Comparison of ENCODE assay signal across 11 cellular contexts in the genomic region with DNA sequence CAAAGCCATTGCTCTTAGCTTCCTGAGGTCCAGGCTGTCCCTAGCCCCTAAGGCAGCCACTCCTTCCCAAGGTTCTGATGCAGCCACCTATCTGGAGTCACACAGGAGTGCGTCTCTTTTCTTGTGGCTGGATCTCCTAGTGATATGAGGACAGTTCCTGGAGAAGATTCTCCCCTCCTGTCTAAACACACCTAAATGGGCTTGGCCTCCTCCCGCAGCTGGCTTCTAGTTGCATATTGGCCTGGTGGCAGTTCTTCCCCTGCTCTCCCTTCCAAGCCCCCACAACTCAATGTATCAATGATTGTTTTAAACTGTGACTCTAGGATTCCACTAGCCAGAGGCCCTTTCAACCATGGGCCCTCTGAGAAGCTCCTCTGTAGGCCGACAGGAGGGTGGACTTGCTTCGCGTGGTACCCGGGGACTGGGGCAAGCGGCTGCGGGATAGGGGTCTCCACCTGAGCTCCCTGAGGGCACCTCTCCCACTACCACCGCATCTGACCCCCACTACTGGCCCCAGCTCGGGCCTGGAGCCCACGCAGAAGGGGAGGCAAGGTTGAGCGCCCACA. TPM values are rescaled to one million over a fixed set of nuclear protein-coding genes. Genes with fewer than 3 reads are reported as not detected.
DNase-seq lines count a peak whose midpoint lies in the region; ATAC-seq, FAIRE-seq and TF ChIP-seq lines count a peak whose summit lies in the region.
"Had no signal": no experiment of that assay in that cellular context is flagged by ENCODE, and none has a peak within 500 bp of the region (broad histone marks: within the 10 kb centered on the region; RNA-seq: fewer than 3 reads in every experiment).

No MANE protein-coding gene starts in this region.

- CTCF ChIA-PET in SK-N-SH (lab: Yijun Ruan, JAX): no interaction called here
- CTCF ChIA-PET in H1 (lab: Charles Lee; ENCODE audit: partially characterized antibody): interaction anchor here (0.6 to 2.1 kb wide), 6 partner anchors 10 to 480 kb away, joined by 3 to 9 read pairs (median 4); no protein-coding TSS in a partner anchor

- peaks cover 8% of the 10 kb centered on the region; the same call in 1 of the 2 replicates for H3K23me2 ChIP-seq in H1 (ENCODE audit: low read depth, low read length)

- H2AFZ ChIP-seq in SK-N-SH (ENCODE audit: low read depth) (no peak overlapping the region), H1 (ENCODE audit: low read length) (no peak overlapping the region)

- H3K4ac ChIP-seq in H1 (replicated peaks; ENCODE audit: insufficient read length, low read depth, low read length): no peak overlapping the region

- no peak overlapping the region for H2AK5ac ChIP-seq in H1 (ENCODE audit: low read depth, low read length)

- H3K4me2 ChIP-seq in SK-N-SH: peak overlapping the region; percentile 97; the same call in 1 of the 2 replicates
- H3K4me2 ChIP-seq in H1 (ENCODE audit: insufficient read depth in 1 of 2, low read depth in 2 of 2, low read length in 2 of 2): peak overlapping the region; percentile 96 to 97

- H3K4me3 ChIP-seq in SK-N-SH (ENCODE audit: low read depth in 2 of 2, low read length in 1 of 2): no peak overlapping the region
- H3K4me3 ChIP-seq in H1 (ENCODE audit: extremely low read depth in 1 of 4, insufficient read depth in 2 of 4, low read depth in 3 of 4, low read length in 4 of 4): peak overlapping the region in 3 of 4 experiments; percentile 64 to 67 (median 66); a peak in 2 of 8 replicates

- no peak overlapping the region for H2BK15ac ChIP-seq in H1 (ENCODE audit: low read length)

- H3K4me1 ChIP-seq in SK-N-SH (ENCODE audit: control insufficient read depth in 1 of 2, insufficient read depth in 2 of 2, low read depth in 1 of 2, low read length in 1 of 2): peaks cover 0 to 14% of the 10 kb centered on the region in 2 experiments; a peak in 1 of 4 replicates
- H3K4me1 ChIP-seq in H1 (replicated peaks in 1 of 4; ENCODE audit: control insufficient read depth in 3 of 4, insufficient read depth in 4 of 4, low read length in 3 of 4): peaks cover 0 to 5% (median 2%) of the 10 kb centered on the region in 4 experiments; a peak in 4 of 7 replicates

- H3K4me3 Mint-ChIP-seq in nephron: peak overlapping the region; percentile 32 to 78 (median 78)
- H3K4me3 Mint-ChIP-seq in activated naive CD8-positive, alpha-beta T cell treated with anti-CD3 and anti-CD28 coated beads, Interleukin-2, amount 50 U/mL, for 24 hours: no peak overlapping the region
- H3K4me3 Mint-ChIP-seq: T-helper 2 cell treated with Interferon-gamma antibody and Interleukin-4, amounts not matched to agents 5 μg/mL and 100 μg/mL, for 36 hours had no signal

- H3K14ac ChIP-seq in H1 (ENCODE audit: insufficient read length): no peak overlapping the region

- no peaks in the 10 kb centered on the region for H3K9me2 ChIP-seq in SK-N-SH

- H3K27me3 Mint-ChIP-seq in nephron (ENCODE audit: low read depth): peaks cover 74% of the 10 kb centered on the region
- H3K27me3 Mint-ChIP-seq in activated naive CD8-positive, alpha-beta T cell treated with anti-CD3 and anti-CD28 coated beads, Interleukin-2, amount 50 U/mL, for 24 hours: peaks cover 39% of the 10 kb centered on the region

- H3K4me1 Mint-ChIP-seq in nephron: peaks cover 35% of the 10 kb centered on the region
- peaks cover 3% of the 10 kb centered on the region for H3K4me1 Mint-ChIP-seq in activated naive CD8-positive, alpha-beta T cell treated with anti-CD3 and anti-CD28 coated beads, Interleukin-2, amount 50 U/mL, for 24 hours

- TF ChIP-seq RAD21 in SK-N-SH (IDR thresholded peaks at IDR 0.05; ENCODE audit: low read length) (no peak), H1 (IDR thresholded peaks at IDR 0.05 in 1 of 2, conservative IDR thresholded peaks at IDR 0.05 in 1 of 2; ENCODE audit: low read depth in 2 of 2, low read length in 2 of 2) (no peak)

- DNase-seq in SK-N-SH (no peak), H1 (ENCODE audit: low read depth in 1 of 2, low spot score in 2 of 2) (no peak), ureter (ENCODE audit: low spot score) (peak; percentile 17), NCI-H226 (no peak)
- no peak for DNase-seq in activated naive CD8-positive, alpha-beta T cell treated with anti-CD3 and anti-CD28 coated beads, Interleukin-2, amount 50 U/mL, for 24 hours
- DNase-seq: DND-41 had no signal

- no peak overlapping the region for H4K91ac ChIP-seq in H1 (replicated peaks; ENCODE audit: insufficient read length, low read length)

- H3K36me3 ChIP-seq in SK-N-SH (replicated peaks in 1 of 2; ENCODE audit: control insufficient read depth in 1 of 2, insufficient read depth in 2 of 2, low read length in 1 of 2) (no peaks in the 10 kb centered on the region), H1 (ENCODE audit: control insufficient read depth in 2 of 4, insufficient read depth in 4 of 4, low read length in 3 of 4) (no peaks in the 10 kb centered on the region)

- no peak for TF ChIP-seq POLR2A in H1 (IDR thresholded peaks at IDR 0.05; ENCODE audit: control extremely low read depth in 1 of 2, low read depth in 2 of 2, low read length in 2 of 2)

- H2BK20ac ChIP-seq in H1 (ENCODE audit: low read length): 0 out of 2 replicates have a peak overlapping the region, but pooled peaks have one; percentile 21

- H2BK5ac ChIP-seq in H1 (ENCODE audit: low read depth, low read length): no peak overlapping the region

- H3K9me3 ChIP-seq in SK-N-SH (no peaks in the 10 kb centered on the region), H1 (ENCODE audit: insufficient read depth in 2 of 2, low read depth in 1 of 2, low read length in 1 of 2) (no peaks in the 10 kb centered on the region)

- no peaks in the 10 kb centered on the region for H3K79me1 ChIP-seq in H1 (ENCODE audit: low read depth, low read length)

- POLR2A ChIA-PET in SK-N-SH (lab: Yijun Ruan, JAX): no interaction called here
- POLR2A ChIA-PET in H1 (lab: Charles Lee; ENCODE audit: partially characterized antibody): interaction anchor here (2.0 kb wide), 1 partner anchor 153 kb away, joined by 5 read pairs; a partner anchor contains a TSS

- no peak overlapping the region for H3K18ac ChIP-seq in H1 (ENCODE audit: extremely low read depth, low read length)

- WGBS in SK-N-SH (ENCODE audit: low lambda C conversion rate): 92% methylated on average over 9 of the region's 12 CpGs
- 70% methylated on average over 9 of the region's 12 CpGs; no CpG with 5 or more reads in 1 of the 2 experiments for WGBS in H1 (ENCODE audit: extremely low coverage in 1 of 2, insufficient coverage in 1 of 2, insufficient read length in 1 of 2, insufficient replicate concordance in 2 of 2, low coverage in 1 of 2, low lambda C conversion rate in 2 of 2, missing lambda C conversion rate in 1 of 2), 2 experiments

- no peak for FAIRE-seq in H1 (lab: Jason Lieb, UNC)

- H3K27me3 ChIP-seq in SK-N-SH (ENCODE audit: insufficient read depth) (peaks cover 36% of the 10 kb centered on the region), H1 (replicated peaks in 1 of 4; ENCODE audit: control insufficient read depth in 3 of 4, extremely low read depth in 1 of 4, insufficient read depth in 3 of 4, low read length in 3 of 4) (peaks cover 32 to 52% (median 51%) of the 10 kb centered on the region in 4 experiments)

- H3K27ac ChIP-seq in SK-N-SH (ENCODE audit: low read depth in 2 of 2, low read length in 1 of 2): no peak overlapping the region
- no peak overlapping the region for H3K27ac ChIP-seq in H1 (ENCODE audit: low read depth, low read length)
- H3K27ac ChIP-seq: 22Rv1 had no signal

- no peak overlapping the region for H4K5ac ChIP-seq in H1 (ENCODE audit: insufficient read length, low read depth, low read length)

- no peak overlapping the region for H2BK12ac ChIP-seq in H1 (ENCODE audit: low read depth, low read length)

- no peaks in the 10 kb centered on the region for H4K20me1 ChIP-seq in SK-N-SH (ENCODE audit: insufficient read depth)
- peaks cover 2 to 3% of the 10 kb centered on the region in 2 experiments for H4K20me1 ChIP-seq in H1 (replicated peaks in 1 of 2; ENCODE audit: control insufficient read depth in 1 of 2, insufficient read depth in 2 of 2, low read length in 2 of 2)

- no peaks in the 10 kb centered on the region for H3K9me3 Mint-ChIP-seq in nephron
- no peaks in the 10 kb centered on the region for H3K9me3 Mint-ChIP-seq in activated naive CD8-positive, alpha-beta T cell treated with anti-CD3 and anti-CD28 coated beads, Interleukin-2, amount 50 U/mL, for 24 hours
- H3K9me3 Mint-ChIP-seq: T-helper 2 cell treated with Interferon-gamma antibody and Interleukin-4, amounts not matched to agents 5 μg/mL and 100 μg/mL, for 36 hours had no signal

- H3K23ac ChIP-seq in H1 (ENCODE audit: insufficient read length): no peak overlapping the region

- no peak overlapping the region for H3K9ac ChIP-seq in SK-N-SH
- no peak overlapping the region for H3K9ac ChIP-seq in H1 (replicated peaks in 1 of 4; ENCODE audit: extremely low read depth in 1 of 4, low read depth in 3 of 4, low read length in 3 of 4)

- no peaks in the 10 kb centered on the region for H3K36me3 Mint-ChIP-seq in nephron (ENCODE audit: low read depth)
- H3K36me3 Mint-ChIP-seq in activated naive CD8-positive, alpha-beta T cell treated with anti-CD3 and anti-CD28 coated beads, Interleukin-2, amount 50 U/mL, for 24 hours (ENCODE audit: low read depth): no peaks in the 10 kb centered on the region

- no peaks in the 10 kb centered on the region; the same call in 1 of the 2 replicates for H3K79me2 ChIP-seq in SK-N-SH (ENCODE audit: insufficient read depth)
- no peaks in the 10 kb centered on the region for H3K79me2 ChIP-seq in H1 (ENCODE audit: control insufficient read depth in 1 of 2, insufficient read depth in 2 of 2, low read length in 2 of 2)

- no peak overlapping the region for H3K56ac ChIP-seq in H1 (replicated peaks; ENCODE audit: insufficient read length, low read depth, low read length)

- no peak for TF ChIP-seq EP300 in SK-N-SH (IDR thresholded peaks at IDR 0.05; ENCODE audit: borderline replicate concordance in 1 of 2, low read depth in 1 of 2, low read length in 1 of 2)
- no peak for TF ChIP-seq EP300 in H1 (IDR thresholded peaks at IDR 0.05; ENCODE audit: borderline replicate concordance in 1 of 2, low read depth in 2 of 2, low read length in 2 of 2)

- peak overlapping the region in 1 of 3 experiments; percentile 25 for H3K27ac Mint-ChIP-seq in nephron
- no peak overlapping the region for H3K27ac Mint-ChIP-seq in activated naive CD8-positive, alpha-beta T cell treated with anti-CD3 and anti-CD28 coated beads, Interleukin-2, amount 50 U/mL, for 24 hours
- H3K27ac Mint-ChIP-seq: T-helper 2 cell treated with Interferon-gamma antibody and Interleukin-4, amounts not matched to agents 5 μg/mL and 100 μg/mL, for 36 hours had no signal

- TF ChIP-seq CTCF in SK-N-SH (IDR thresholded peaks at IDR 0.05): no peak
- TF ChIP-seq CTCF in H1 (IDR thresholded peaks at IDR 0.05; ENCODE audit: control extremely low read depth in 1 of 3, insufficient read depth in 1 of 3, low read depth in 1 of 3, low read length in 3 of 3): no peak
- TF ChIP-seq CTCF in nephron (IDR thresholded peaks at IDR 0.05; ENCODE audit: unreplicated experiment in 3 of 3): no peak

- no peak overlapping the region for H2BK120ac ChIP-seq in H1 (replicated peaks; ENCODE audit: low read depth, low read length)

- ATAC-seq in SK-N-SH treated with all-trans-retinoic acid at 6 μM for 48 hours (no peak), GM18517 (IDR thresholded peaks at IDR 0.05; ENCODE audit: unreplicated experiment) (no peak)
- ATAC-seq in activated naive CD8-positive, alpha-beta T cell treated with anti-CD3 and anti-CD28 coated beads, Interleukin-2, amount 50 U/mL, for 24 hours: no peak

- no peaks in the 10 kb centered on the region for H3F3A ChIP-seq in SK-N-SH (replicated peaks; ENCODE audit: insufficient read depth)

- H4K8ac ChIP-seq in H1 (ENCODE audit: extremely low read depth, insufficient read depth, low read length): peak overlapping the region; percentile 59; the same call in 1 of the 2 replicates

RNA-seq across cellular contexts. Expression of a gene that starts 1.4 kb away (rescaled TPM):
- 0.49 and 0.52 TPM in 2 replicates for polyA plus RNA-seq in SK-N-SH (2012; rRNA removed)
- 0.29 and 0.53 TPM in 2 replicates for polyA plus RNA-seq in SK-N-SH (2012; cell fraction: cytosol; rRNA removed)
- polyA plus RNA-seq in SK-N-SH (2012; cell fraction: nucleus; rRNA removed): 1.0 and 1.1 TPM in 2 replicates
- 0.06 TPM in 1 of 2 replicates, not detected in the other for total RNA-seq in H1 (2021; fragmentation: NEBNext Ultra II Directional; extraction: Animal tissue kit (Norgen Biotek cat#: 25700))
- polyA plus RNA-seq in H1 (2011; rRNA removed): 0.05 and 0.06 TPM in 2 replicates
- polyA plus RNA-seq in H1 (2011; cell fraction: cytosol; rRNA removed): 0.12 TPM
- polyA plus RNA-seq in H1 (2011; cell fraction: nucleus; rRNA removed): 0.30 TPM
- 0.10 to 0.42 TPM (median 0.29 TPM) in 4 replicates for polyA plus RNA-seq in H1 (2012, experiment 1 of 2)
- 0.08 TPM for polyA plus RNA-seq in H1 (2012, experiment 2 of 2)
- 0.16 TPM for polyA plus RNA-seq in H1 (2013, experiment 1 of 2)
- polyA plus RNA-seq in H1 (2013, experiment 2 of 2): 0.06 TPM
- 0.03 and 0.12 TPM in 2 replicates for polyA minus RNA-seq in H1 (2011; rRNA and poly(A)+ RNA removed)
- not detected for polyA minus RNA-seq in H1 (2011; cell fraction: cytosol; rRNA and poly(A)+ RNA removed)
- polyA minus RNA-seq in H1 (2011; cell fraction: nucleus; rRNA and poly(A)+ RNA removed): 0.90 TPM
- total RNA-seq in ureter: 22.8 TPM

Comparison
In these comparisons a context has a peak if more than half of its experiments do, and no peak if none do; other contexts are left out.
1. H3K4me3 ChIP-seq: peak in H1 (3 of 4); none in SK-N-SH (0 of 2).
2. RNA of a gene that starts 1.4 kb away (total RNA-seq): 22.8 TPM in ureter (single experiment); 0.06 TPM in H1; every median in the first group is over 10 times any median in the second.